Comparison of ENCODE assay signal across 19 cellular contexts in genomic region chr7:23268746-23269145, GRCh38. TPM values are rescaled to one million over a fixed set of nuclear protein-coding genes. Genes with fewer than 3 reads are reported as not detected.
DNase-seq lines count a peak whose midpoint lies in the region; ATAC-seq, FAIRE-seq and TF ChIP-seq lines count a peak whose summit lies in the region.
"Had no signal": no experiment of that assay in that cellular context is flagged by ENCODE, and none has a peak within 500 bp of the region (broad histone marks: within the 10 kb centered on the region; RNA-seq: fewer than 3 reads in every experiment).

No MANE protein-coding gene starts in this region.

- no peak overlapping the region for H3K4me2 ChIP-seq in K562 (ENCODE audit: insufficient read depth, low read length)
- H3K4me2 ChIP-seq: GM23338 had no signal

- no peaks in the 10 kb centered on the region; the same call in 1 of the 2 replicates for H3K27me3 Mint-ChIP-seq in HFFc6 (ENCODE audit: insufficient read depth)

- TF ChIP-seq EP300 in K562 (IDR thresholded peaks at IDR 0.05; ENCODE audit: low read length): no peak

- no peaks in the 10 kb centered on the region for H3K9me1 ChIP-seq in K562 (ENCODE audit: control insufficient read depth, insufficient read depth, low read length)

- H3K27ac Mint-ChIP-seq in HFFc6: no peak overlapping the region
- H3K27ac Mint-ChIP-seq: CD14-positive monocyte, GM23338 had no signal

- no peak for TF ChIP-seq RAD21 in K562 (CRISPR knock-in tag; conservative IDR thresholded peaks at IDR 0.05 in 1 of 2, IDR thresholded peaks at IDR 0.05 in 1 of 2)

- no peak overlapping the region for H3K9ac ChIP-seq in K562 (ENCODE audit: insufficient read depth in 1 of 2, low read depth in 2 of 2, low read length in 2 of 2)

- peak; percentile 53 for DNase-seq in Daoy (ENCODE audit: low read depth)
- peak; percentile 13 for DNase-seq in HFFc6
- peak in 3 of 4 experiments; percentile 32 to 44 (median 42) for DNase-seq in K562 (ENCODE audit: extremely low read depth in 1 of 4, low spot score in 3 of 4)
- DNase-seq in heart right ventricle: peak; percentile 25 to 27
- DNase-seq in NCI-H1105 treated with DMSO at 0.1 percent for 48 hours (lab: John Stamatoyannopoulos, UW): no peak
- no peak for DNase-seq in posterior cingulate gyrus
- no peak for DNase-seq in NK-92 treated with Interleukin-12 subunit alpha and Interleukin-12 subunit beta, amount 100 ng/mL, for 24 hours (lab: John Stamatoyannopoulos, UW)
- DNase-seq: ACHN, AML-193, GF-D8, HCEC 1CT, NCI-H187, NCI-H2107, NCI-H510A, NCI-H82, RPMI8226 had no signal

- H2AFZ ChIP-seq in K562 (ENCODE audit: low read depth, low read length): no peak overlapping the region
- H2AFZ ChIP-seq: GM23338 had no signal

- no peaks in the 10 kb centered on the region for H3K36me3 ChIP-seq in K562 (ENCODE audit: control insufficient read depth, insufficient read depth, low read length)
- peaks cover 0 to 89% (median 9%) of the 10 kb centered on the region in 9 donors for H3K36me3 ChIP-seq in heart right ventricle

- 5% methylated on average over 4 of the region's 4 CpGs for WGBS in K562 (ENCODE audit: insufficient coverage, low coverage, missing lambda C conversion rate)
- 51 to 70% methylated on average over 4 of the region's 4 CpGs for WGBS in heart right ventricle, 2 donors

- POLR2A ChIA-PET in K562 (lab: Yijun Ruan, JAX): no interaction called here

- no TSS peak for BruUV-seq in K562 (replicated peaks; lab: Mats Ljungman, UMichigan)

- CTCF ChIA-PET in K562 (lab: Yijun Ruan, JAX; ENCODE audit: low intra/inter-chr PET ratio): no interaction called here

- H3K4me3 ChIP-seq in K562 (no peak overlapping the region), heart right ventricle (no peak overlapping the region)
- H3K4me3 ChIP-seq: GM23338 had no signal

- H3K36me3 Mint-ChIP-seq in HFFc6 (ENCODE audit: low read depth): 0 out of 2 replicates have a peak, but pooled peaks cover 5% of the 10 kb centered on the region
- H3K36me3 Mint-ChIP-seq: CD14-positive monocyte had no signal

- H3K4me1 Mint-ChIP-seq in HFFc6 (ENCODE audit: low read depth): peaks cover 11% of the 10 kb centered on the region

- H3K4me1 ChIP-seq in K562 (replicated peaks in 1 of 2; ENCODE audit: control insufficient read depth in 2 of 2, insufficient read depth in 2 of 2, low read length in 2 of 2) (peaks cover 0 to 7% of the 10 kb centered on the region in 2 experiments; a peak in 3 of 5 replicates), heart right ventricle (peaks cover 0 to 15% (median 0%) of the 10 kb centered on the region in 9 donors)

- in situ Hi-C loops in K562 (cut with MboI): loop anchor here (25.0 kb wide), 2 partner anchors 444 to 731 kb away; partner anchors contain the start of gene STK31

- TF ChIP-seq CTCF in HFFc6 (IDR thresholded peaks at IDR 0.05) (no peak), K562 (IDR thresholded peaks at IDR 0.05 in 2 of 3, conservative IDR thresholded peaks at IDR 0.05 in 1 of 3; ENCODE audit: insufficient read depth in 2 of 3, low read depth in 1 of 3, low read length in 3 of 3) (no peak), heart right ventricle (IDR thresholded peaks at IDR 0.05) (no peak)

- TF ChIP-seq POLR2A in K562 (conservative IDR thresholded peaks at IDR 0.05): no peak

- no peaks in the 10 kb centered on the region for H3K79me2 ChIP-seq in K562 (ENCODE audit: control insufficient read depth, insufficient read depth, low read length)

- intact Hi-C loops in K562 (cut with micrococcal nuclease): no loop called here
- intact Hi-C loops in heart right ventricle (cut with DNase I): loop anchor here in 2 of 10 donors (10.0 kb wide), 2 partner anchors 84 to 164 kb away; partner anchors contain the start of genes KLHL7 (in 1 of the 2) and NUP42 (in 1 of the 2)
- intact Hi-C loops in posterior cingulate gyrus (cut with DNase I): no loop called here

- no peaks in the 10 kb centered on the region for H4K20me1 ChIP-seq in K562 (replicated peaks; ENCODE audit: control insufficient read depth, insufficient read depth, low read length)

- ATAC-seq in K562: peak; percentile 22; the same call in 2 of the 3 replicates
- ATAC-seq in heart right ventricle: peak in 6 of 8 donors; percentile 25 to 81 (median 72)
- ATAC-seq: GM23338 had no signal

- H3K4me3 Mint-ChIP-seq in HFFc6: no peak overlapping the region
- H3K4me3 Mint-ChIP-seq: CD14-positive monocyte, GM23338 had no signal

- no peak for FAIRE-seq in K562 (lab: Jason Lieb, UNC)
- FAIRE-seq: HTR-8/SVneo had no signal

- H3K27me3 ChIP-seq in K562 (ENCODE audit: control insufficient read depth in 2 of 2, insufficient read depth in 2 of 2, low read length in 2 of 2) (peaks cover 0 to 10% of the 10 kb centered on the region in 2 experiments; a peak in 1 of 5 replicates), heart right ventricle (no peaks in the 10 kb centered on the region)

- no peaks in the 10 kb centered on the region for H3K9me3 Mint-ChIP-seq in HFFc6
- H3K9me3 Mint-ChIP-seq: GM23338 had no signal

- H3K27ac ChIP-seq in K562 (ENCODE audit: extremely low read depth, low read depth, low read length) (no peak overlapping the region), heart right ventricle (no peak overlapping the region)

- H3K9me3 ChIP-seq in K562 (replicated peaks; ENCODE audit: control insufficient read depth, insufficient read depth, low read depth, low read length) (0 out of 2 replicates have a peak, but pooled peaks cover 1% of the 10 kb centered on the region), heart right ventricle (no peaks in the 10 kb centered on the region)

TF ChIP-seq in K562, 482 proteins besides CTCF, POLR2A, EP300 and RAD21 (continues in another document):
- TF ChIP-seq ESRRA (IDR thresholded peaks at IDR 0.05; ENCODE audit: borderline replicate concordance, low read depth) (0 out of 2 replicates have a peak, but pooled peaks have one; percentile 19), SP1 (CRISPR knock-in tag; IDR thresholded peaks at IDR 0.05) (no peak), SIX5 (IDR thresholded peaks at IDR 0.05; ENCODE audit: borderline replicate concordance in 1 of 2, insufficient read depth in 1 of 2, low read depth in 1 of 2, low read length in 2 of 2) (no peak), CEBPG (CRISPR knock-in tag; IDR thresholded peaks at IDR 0.05) (no peak), CEBPG (tag; conservative IDR thresholded peaks at IDR 0.05 in 1 of 2, IDR thresholded peaks at IDR 0.05 in 1 of 2) (no peak), HMG20B (CRISPR knock-in tag; IDR thresholded peaks at IDR 0.05) (no peak), SAFB (IDR thresholded peaks at IDR 0.05; ENCODE audit: borderline replicate concordance, low read depth, low read length) (no peak), CTBP1 (IDR thresholded peaks at IDR 0.05; ENCODE audit: borderline replicate concordance) (peak; percentile 40; the same call in 1 of the 2 replicates), MAFG (tag; conservative IDR thresholded peaks at IDR 0.05) (no peak)

RNA-seq across cellular contexts. Expression of gene GPNMB, which starts 22.2 kb away (rescaled TPM):
- 6.9 and 14.5 TPM in 2 replicates for total RNA-seq in Daoy (2014; rRNA removed; shearing (Covaris generic))
- 10 to 100 TPM; 19.3 to 48.8 (median 44.1) TPM for total RNA-seq in HFFc6 (2021; fragmentation: NEBNext Ultra II Directional; extraction: Animal tissue kit (Norgen Biotek cat#: 25700))
- total RNA-seq in K562 (2011; cell fraction: chromatin; rRNA removed; ENCODE audit: low replicate concordance): not detected in 2 replicates
- total RNA-seq in K562 (2011; cell fraction: nucleolus; rRNA removed): not detected in 2 replicates
- total RNA-seq in K562 (2011; cell fraction: nucleoplasm; rRNA removed): 0.51 TPM in 1 of 2 replicates, not detected in the other
- 0.24 and 0.64 TPM in 2 replicates for total RNA-seq in K562 (2014; rRNA removed)
- 0.15 and 0.26 TPM in 2 replicates for total RNA-seq in K562 (2014; rRNA removed; fragmentation: Illumina TruSeq; extraction: Trizol)
- 0.18 and 0.41 TPM in 2 replicates for total RNA-seq in K562 (2015; rRNA removed; fragmentation: Illumina TruSeq; extraction: Trizol)
- 0.20 and 0.54 TPM in 2 replicates for total RNA-seq in K562 (2021)
- 0.03 and 0.35 TPM in 2 replicates for polyA plus RNA-seq in K562 (2011; rRNA removed)
- 0.03 and 0.07 TPM in 2 replicates for polyA plus RNA-seq in K562 (2011; cell fraction: cytosol; rRNA removed)
- 0.10 and 0.23 TPM in 2 replicates for polyA plus RNA-seq in K562 (2011; cell fraction: nucleus; rRNA removed)
- 0.18 and 0.22 TPM in 2 replicates for polyA plus RNA-seq in K562 (2012)
- 0.33 and 0.80 TPM in 2 replicates for polyA plus RNA-seq in K562 (2014; fragmentation: Illumina TruSeq; extraction: Trizol)
- under 1 TPM; 0.31 to 0.67 TPM for polyA plus RNA-seq in K562 (2014; fragmentation: Nextera tagmentation; extraction: Ambion mirVana)
- polyA plus RNA-seq in K562 (2014; rRNA removed): 0.11 and 0.72 TPM in 2 replicates
- not detected in 2 replicates for polyA minus RNA-seq in K562 (2011; rRNA and poly(A)+ RNA removed)
- not detected in 2 replicates for polyA minus RNA-seq in K562 (2011; cell fraction: cytosol; rRNA and poly(A)+ RNA removed)
- 0.40 TPM in 1 of 2 replicates, not detected in the other for polyA minus RNA-seq in K562 (2011; cell fraction: nucleus; rRNA and poly(A)+ RNA removed)
- total RNA-seq in heart right ventricle: 100 to 1,000 TPM; 157 to 612 (median 228) TPM
- 100 to 1,000 TPM in 1 of 2 donors, 10 to 100 TPM in 1; 49.6 to 200 TPM for polyA plus RNA-seq in heart right ventricle

RNA-seq across cellular contexts. Expression of gene MALSU1, which starts 30.4 kb away (rescaled TPM):
- total RNA-seq in Daoy (2014; rRNA removed; shearing (Covaris generic)): 146 and 158 TPM in 2 replicates
- 10 to 100 TPM; 74.3 to 87.8 (median 79.6) TPM for total RNA-seq in HFFc6 (2021; fragmentation: NEBNext Ultra II Directional; extraction: Animal tissue kit (Norgen Biotek cat#: 25700))
- 28.7 and 47.3 TPM in 2 replicates for total RNA-seq in K562 (2011; cell fraction: chromatin; rRNA removed; ENCODE audit: low replicate concordance)
- total RNA-seq in K562 (2011; cell fraction: nucleolus; rRNA removed): 20.0 and 22.1 TPM in 2 replicates
- total RNA-seq in K562 (2011; cell fraction: nucleoplasm; rRNA removed): 22.9 and 23.3 TPM in 2 replicates
- total RNA-seq in K562 (2014; rRNA removed): 221 and 308 TPM in 2 replicates
- 81.2 and 83.4 TPM in 2 replicates for total RNA-seq in K562 (2014; rRNA removed; fragmentation: Illumina TruSeq; extraction: Trizol)
- total RNA-seq in K562 (2015; rRNA removed; fragmentation: Illumina TruSeq; extraction: Trizol): 76.8 and 80.0 TPM in 2 replicates
- total RNA-seq in K562 (2021): 100 and 101 TPM in 2 replicates
- 70.6 and 93.3 TPM in 2 replicates for polyA plus RNA-seq in K562 (2011; rRNA removed)
- polyA plus RNA-seq in K562 (2011; cell fraction: cytosol; rRNA removed): 72.5 and 84.7 TPM in 2 replicates
- 37.3 and 38.5 TPM in 2 replicates for polyA plus RNA-seq in K562 (2011; cell fraction: nucleus; rRNA removed)
- 38.9 and 109 TPM in 2 replicates for polyA plus RNA-seq in K562 (2012)
- 48.2 and 82.9 TPM in 2 replicates for polyA plus RNA-seq in K562 (2014; fragmentation: Illumina TruSeq; extraction: Trizol)
- 10 to 100 TPM; 12.3 to 14.4 TPM for polyA plus RNA-seq in K562 (2014; fragmentation: Nextera tagmentation; extraction: Ambion mirVana)
- polyA plus RNA-seq in K562 (2014; rRNA removed): 141 and 180 TPM in 2 replicates
- polyA minus RNA-seq in K562 (2011; rRNA and poly(A)+ RNA removed): 82.0 and 88.4 TPM in 2 replicates
- polyA minus RNA-seq in K562 (2011; cell fraction: cytosol; rRNA and poly(A)+ RNA removed): 42.1 and 47.6 TPM in 2 replicates
- polyA minus RNA-seq in K562 (2011; cell fraction: nucleus; rRNA and poly(A)+ RNA removed): 24.0 and 39.0 TPM in 2 replicates
- total RNA-seq in heart right ventricle: 100 to 1,000 TPM in 5 of 10 donors, 10 to 100 TPM in 5; 92.2 to 132 (median 99.3) TPM
- polyA plus RNA-seq in heart right ventricle: 100 to 1,000 TPM in 1 of 2 donors, 10 to 100 TPM in 1; 21.4 to 115 TPM

Comparison
In these comparisons a context has a peak if more than half of its experiments do, and no peak if none do; other contexts are left out.
1. DNase-seq: peak in Daoy (single experiment), HFFc6 (single experiment), K562 (3 of 4) and heart right ventricle (2 of 2); none in NCI-H1105 treated with DMSO at 0.1 percent for 48 hours (single experiment), posterior cingulate gyrus (0 of 10) and NK-92 treated with Interleukin-12 subunit alpha and Interleukin-12 subunit beta, amount 100 ng/mL, for 24 hours (single experiment).